3 cellular contexts compared by ENCODE assay signal in genomic region chr6:53388615-53389014, GRCh38. TPM values are rescaled to one million over a fixed set of nuclear protein-coding genes. Genes with fewer than 3 reads are reported as not detected.
DNase-seq lines count a peak whose midpoint lies in the region; ATAC-seq, FAIRE-seq and TF ChIP-seq lines count a peak whose summit lies in the region.
"Not testable (repeated sequence)": the region's sequence is repeated elsewhere in the genome, so short reads cannot be mapped to it uniquely, and the experiment has no call there.

No MANE protein-coding gene starts in this region.

- not testable (repeated sequence) for H3K79me2 ChIP-seq in K562 (ENCODE audit: control insufficient read depth, insufficient read depth, low read length)

- H3K27me3 Mint-ChIP-seq in glutamatergic neuron (ENCODE audit: unreplicated experiment) = not testable (repeated sequence)

- TF ChIP-seq EP300 in K562 (IDR thresholded peaks at IDR 0.05; ENCODE audit: low read length) = not testable (repeated sequence)

- H3K27me3 ChIP-seq in K562 (ENCODE audit: control insufficient read depth in 2 of 2, insufficient read depth in 2 of 2, low read length in 2 of 2) = not testable (repeated sequence)

- ATAC-seq in K562 = not testable (repeated sequence)

- not testable (repeated sequence) for H4K20me1 ChIP-seq in K562 (replicated peaks; ENCODE audit: control insufficient read depth, insufficient read depth, low read length)

- WGBS in K562 (ENCODE audit: insufficient coverage, low coverage, missing lambda C conversion rate) = 10% methylated on average over 3 of the region's 3 CpGs

- H3K9ac ChIP-seq in K562 (ENCODE audit: insufficient read depth in 1 of 2, low read depth in 2 of 2, low read length in 2 of 2) = not testable (repeated sequence)

- in situ Hi-C loops in K562 (cut with MboI) = not testable (repeated sequence)

- not testable (repeated sequence) for H3K36me3 Mint-ChIP-seq in glutamatergic neuron (ENCODE audit: unreplicated experiment)

- peak overlapping the region; percentile 70 for H3K27ac Mint-ChIP-seq in glutamatergic neuron (ENCODE audit: unreplicated experiment)

- CTCF ChIA-PET in HEK293 (lab: Yijun Ruan, JAX); K562 (lab: Yijun Ruan, JAX; ENCODE audit: low intra/inter-chr PET ratio): not testable (repeated sequence)

- not testable (repeated sequence) for H3K9me3 ChIP-seq in HEK293 (ENCODE audit: control insufficient read depth, insufficient read depth, low read depth, low read length); K562 (replicated peaks; ENCODE audit: control insufficient read depth, insufficient read depth, low read depth, low read length)

- not testable (repeated sequence) for H3K4me1 Mint-ChIP-seq in glutamatergic neuron (ENCODE audit: low read depth, unreplicated experiment)

- not testable (repeated sequence) for H3K9me1 ChIP-seq in K562 (ENCODE audit: control insufficient read depth, insufficient read depth, low read length)

- not testable (repeated sequence) for TF ChIP-seq POLR2A in K562 (conservative IDR thresholded peaks at IDR 0.05)

- not testable (repeated sequence) for TF ChIP-seq RAD21 in K562 (CRISPR knock-in tag; conservative IDR thresholded peaks at IDR 0.05 in 1 of 2, IDR thresholded peaks at IDR 0.05 in 1 of 2)

- BruUV-seq in K562 (replicated peaks; lab: Mats Ljungman, UMichigan) = not testable (repeated sequence)

- FAIRE-seq in K562 (lab: Jason Lieb, UNC) = not testable (repeated sequence)

- H3K27ac ChIP-seq in HEK293 (ENCODE audit: extremely low read depth, low read depth, low read length); K562 (ENCODE audit: extremely low read depth, low read depth, low read length): not testable (repeated sequence)

- H3K4me1 ChIP-seq in HEK293 (ENCODE audit: control insufficient read depth, insufficient read depth, low read length); K562 (replicated peaks in 1 of 2; ENCODE audit: control insufficient read depth in 2 of 2, insufficient read depth in 2 of 2, low read length in 2 of 2): not testable (repeated sequence)

- H3K4me3 Mint-ChIP-seq in glutamatergic neuron (ENCODE audit: unreplicated experiment) = not testable (repeated sequence)

- TF ChIP-seq CTCF in HEK293 (tag by site-specific recombination; IDR thresholded peaks at IDR 0.05); K562 (IDR thresholded peaks at IDR 0.05 in 2 of 3, conservative IDR thresholded peaks at IDR 0.05 in 1 of 3; ENCODE audit: insufficient read depth in 2 of 3, low read depth in 1 of 3, low read length in 3 of 3); glutamatergic neuron (IDR thresholded peaks at IDR 0.05; ENCODE audit: partially characterized antibody, unreplicated experiment): not testable (repeated sequence)

- not testable (repeated sequence) for H2AFZ ChIP-seq in K562 (ENCODE audit: low read depth, low read length)

- intact Hi-C loops in K562 (cut with micrococcal nuclease) = not testable (repeated sequence)

- DNase-seq in K562 (ENCODE audit: extremely low read depth in 1 of 4, low spot score in 3 of 4); glutamatergic neuron: not testable (repeated sequence)

- not testable (repeated sequence) for H3K9me3 Mint-ChIP-seq in glutamatergic neuron (ENCODE audit: unreplicated experiment)

- H3K4me3 ChIP-seq in HEK293 (ENCODE audit: low read depth, low read length); K562: not testable (repeated sequence)

- not testable (repeated sequence) for H3K4me2 ChIP-seq in K562 (ENCODE audit: insufficient read depth, low read length)

- POLR2A ChIA-PET in HEK293 (lab: Yijun Ruan, JAX); K562 (lab: Yijun Ruan, JAX): not testable (repeated sequence)

- not testable (repeated sequence) for H3K36me3 ChIP-seq in HEK293 (ENCODE audit: control insufficient read depth in 2 of 2, insufficient read depth in 1 of 2, low read length in 2 of 2); K562 (ENCODE audit: control insufficient read depth, insufficient read depth, low read length)

TF ChIP-seq in HEK293, 187 proteins besides CTCF, POLR2A, EP300 and RAD21:
- TF ChIP-seq ZNF146 (tag by site-specific recombination; IDR thresholded peaks at IDR 0.05) = peak; percentile 93
- TF ChIP-seq ZNF580 (tag by site-specific recombination; IDR thresholded peaks at IDR 0.05) = 0 out of 2 replicates have a peak, but pooled peaks have one; percentile 20

TF ChIP-seq in K562, 482 proteins besides CTCF, POLR2A, EP300 and RAD21:
- TF ChIP-seq NFIX (CRISPR knock-in tag; IDR thresholded peaks at IDR 0.05; ENCODE audit: low read depth) (0 out of 2 replicates have a peak, but pooled peaks have one; percentile 32), NFIC (IDR thresholded peaks at IDR 0.05) (peak; percentile 81)

RNA-seq across cellular contexts. Expression of gene ELOVL5, which starts 39.9 kb away (rescaled TPM):
- total RNA-seq in K562 (2011; cell fraction: chromatin; rRNA removed; ENCODE audit: low replicate concordance) = 254 and 349 TPM in 2 replicates
- total RNA-seq in K562 (2011; cell fraction: nucleolus; rRNA removed) = 242 and 277 TPM in 2 replicates
- total RNA-seq in K562 (2011; cell fraction: nucleoplasm; rRNA removed) = 310 and 344 TPM in 2 replicates
- total RNA-seq in K562 (2014; rRNA removed) (70.6 and 80.6 TPM in 2 replicates), K562 (2014; rRNA removed; fragmentation: Illumina TruSeq; extraction: Trizol) (131 and 151 TPM in 2 replicates), K562 (2015; rRNA removed; fragmentation: Illumina TruSeq; extraction: Trizol) (122 and 132 TPM in 2 replicates), K562 (2021) (134 and 151 TPM in 2 replicates), glutamatergic neuron (ENCODE audit: unreplicated experiment) (97.2 TPM)
- polyA plus RNA-seq in K562 (2011; rRNA removed) (245 TPM in 2 replicates), K562 (2014; fragmentation: Illumina TruSeq; extraction: Trizol) (150 and 172 TPM in 2 replicates), K562 (2014; fragmentation: Nextera tagmentation; extraction: Ambion mirVana) (100 to 1,000 TPM; 124 to 148 TPM), K562 (2014; rRNA removed) (107 and 109 TPM in 2 replicates)
- 106 and 186 TPM in 2 replicates for polyA plus RNA-seq in K562 (2011; cell fraction: cytosol; rRNA removed)
- polyA plus RNA-seq in K562 (2011; cell fraction: nucleus; rRNA removed) = 434 and 508 TPM in 2 replicates
- 143 and 177 TPM in 2 replicates for polyA plus RNA-seq in K562 (2012)
- 294 and 362 TPM in 2 replicates for polyA minus RNA-seq in K562 (2011; rRNA and poly(A)+ RNA removed)
- polyA minus RNA-seq in K562 (2011; cell fraction: cytosol; rRNA and poly(A)+ RNA removed) = 132 and 149 TPM in 2 replicates
- 163 and 262 TPM in 2 replicates for polyA minus RNA-seq in K562 (2011; cell fraction: nucleus; rRNA and poly(A)+ RNA removed)
